18 cellular contexts compared by ENCODE assay signal in the genomic region with DNA sequence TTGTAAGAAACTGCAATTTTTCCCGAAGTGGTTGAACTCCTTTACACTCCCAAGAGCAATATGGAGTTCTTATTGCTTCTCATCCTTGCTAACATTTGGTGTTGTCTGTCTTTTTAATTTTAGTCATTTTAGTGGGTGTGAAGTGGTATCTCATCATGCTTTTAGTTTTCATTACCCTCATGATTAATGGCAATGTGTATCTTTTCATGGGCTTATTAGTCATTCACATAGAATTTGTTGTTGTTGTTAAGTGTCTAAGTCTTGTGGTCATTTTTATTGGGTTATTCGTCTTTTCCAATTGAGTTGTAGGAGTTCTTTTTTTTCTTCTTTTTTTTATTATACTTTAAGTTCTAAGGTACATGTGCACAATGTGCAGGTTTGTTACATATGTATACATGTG.
A peak's percentile ranks its signal among the peaks of the same experiment; 100 is the strongest.
DNase-seq lines count a peak whose midpoint lies in the region; FAIRE-seq and TF ChIP-seq lines count a peak whose summit lies in the region.
"Had no signal": no experiment of that assay in that cellular context is flagged by ENCODE, and none has a peak within 500 bp of the region (broad histone marks: within the 10 kb centered on the region; RNA-seq: fewer than 3 reads in every experiment).

No MANE protein-coding gene starts in this region.

- H3K4me1 ChIP-seq in GM23248 (ENCODE audit: insufficient read depth) (no peaks in the 10 kb centered on the region), neuronal stem cell (ENCODE audit: control insufficient read depth in 2 of 2, insufficient read depth in 1 of 2, low read depth in 1 of 2, low read length in 2 of 2) (no peaks in the 10 kb centered on the region)
- H3K4me1 ChIP-seq: A549, BLaER1, Caco-2, HAP-1 had no signal

- H2BK12ac ChIP-seq in neuronal stem cell (ENCODE audit: low read length) = no peak overlapping the region

- H3K27me3 ChIP-seq in GM23248 (replicated peaks; ENCODE audit: insufficient read depth) = peaks cover 47% of the 10 kb centered on the region
- H3K27me3 ChIP-seq in bronchial epithelial cell (ENCODE audit: control insufficient read depth, insufficient read depth, low read length) = no peaks in the 10 kb centered on the region
- H3K27me3 ChIP-seq in neuronal stem cell (ENCODE audit: control insufficient read depth in 3 of 3, insufficient read depth in 3 of 3, low read depth in 1 of 3, low read length in 3 of 3) = no peaks in the 10 kb centered on the region
- H3K27me3 ChIP-seq: BLaER1 had no signal

- H3K27ac Mint-ChIP-seq in nephron (peak overlapping the region in 2 of 3 experiments; percentile 42 to 49), osteocyte (ENCODE audit: unreplicated experiment) (no peak overlapping the region)
- H3K27ac Mint-ChIP-seq: CD8-positive, alpha-beta memory T cell; IgD-negative memory B cell had no signal

- H2BK5ac ChIP-seq in neuronal stem cell (ENCODE audit: low read length) = no peak overlapping the region

- no peaks in the 10 kb centered on the region for H4K20me1 ChIP-seq in GM23248 (ENCODE audit: insufficient read depth)
- H4K20me1 ChIP-seq: BLaER1 had no signal

- no peaks in the 10 kb centered on the region for H3K79me1 ChIP-seq in neuronal stem cell (ENCODE audit: low read depth, low read length)

- H3K23ac ChIP-seq in neuronal stem cell (ENCODE audit: low read depth, low read length, poor library complexity) = no peak overlapping the region

- FAIRE-seq in bronchial epithelial cell (lab: Jason Lieb, UNC) = no peak
- FAIRE-seq: A549, GM19239, H1 had no signal

- H2BK15ac ChIP-seq in neuronal stem cell (ENCODE audit: low read length) = no peak overlapping the region

- H3K4ac ChIP-seq in neuronal stem cell (ENCODE audit: low read length) = no peak overlapping the region

- H3K4me3 Mint-ChIP-seq in nephron = no peak overlapping the region
- H3K4me3 Mint-ChIP-seq in osteocyte (ENCODE audit: unreplicated experiment) = no peak overlapping the region
- H3K4me3 Mint-ChIP-seq: CD8-positive, alpha-beta memory T cell; IgD-negative memory B cell had no signal

- no peak overlapping the region for H4K91ac ChIP-seq in neuronal stem cell (ENCODE audit: low read depth, low read length, poor library complexity)

- H3K18ac ChIP-seq in neuronal stem cell (ENCODE audit: low read length) = no peak overlapping the region

- H3K27ac ChIP-seq in GM23248 (no peak overlapping the region), neuronal stem cell (replicated peaks; ENCODE audit: low read length) (no peak overlapping the region)
- H3K27ac ChIP-seq: A549, BLaER1 had no signal

- H3K14ac ChIP-seq in neuronal stem cell (ENCODE audit: low read length) = no peak overlapping the region

- H3K9me3 ChIP-seq in GM23248 (ENCODE audit: low read depth) (no peaks in the 10 kb centered on the region), neuronal stem cell (replicated peaks in 1 of 2; ENCODE audit: control insufficient read depth in 2 of 2, insufficient read depth in 1 of 2, low read depth in 1 of 2, low read length in 2 of 2) (no peaks in the 10 kb centered on the region)
- H3K9me3 ChIP-seq: A549, BLaER1, Caco-2, HAP-1 had no signal

- in situ Hi-C loops in GM23248 (cut with MboI) = no loop called here

- H3K9me2 ChIP-seq in GM23248 (ENCODE audit: insufficient read depth) = no peaks in the 10 kb centered on the region

- H4K8ac ChIP-seq in neuronal stem cell (ENCODE audit: low read depth, low read length) = no peak overlapping the region

- DNase-seq in GM23248 (peak; percentile 39), bronchial epithelial cell (ENCODE audit: low read depth) (peak; percentile 59), foreskin fibroblast (peak; percentile 7 to 30), OCI-M1 (lab: John Stamatoyannopoulos, UW) (no peak), neuronal stem cell (ENCODE audit: low spot score) (no peak), osteocyte (ENCODE audit: extremely low spot score, unreplicated experiment) (no peak)
- DNase-seq: AML-193; Caco-2; CD8-positive, alpha-beta memory T cell; DND-41; GF-D8 had no signal

- no peak overlapping the region for H3K9ac ChIP-seq in GM23248
- no peak overlapping the region for H3K9ac ChIP-seq in neuronal stem cell (ENCODE audit: low read depth, low read length, poor library complexity)
- H3K9ac ChIP-seq: BLaER1 had no signal

- 50% methylated on average over 2 of the region's 2 CpGs for WGBS in GM23248 (ENCODE audit: low coverage in 1 of 2, low lambda C conversion rate in 2 of 2, missing lambda C conversion rate in 2 of 2), 2 experiments
- no CpG with 5 or more reads among the region's 2 CpGs for WGBS in neuronal stem cell (ENCODE audit: extremely low coverage in 2 of 2, insufficient read length in 2 of 2, insufficient replicate concordance in 1 of 2), 2 donors

- H3K36me3 ChIP-seq in GM23248 (ENCODE audit: low read depth) (no peaks in the 10 kb centered on the region), bronchial epithelial cell (ENCODE audit: control insufficient read depth, insufficient read depth, low read length) (no peaks in the 10 kb centered on the region), neuronal stem cell (replicated peaks in 1 of 2; ENCODE audit: control insufficient read depth in 2 of 2, insufficient read depth in 2 of 2, low read length in 2 of 2) (no peaks in the 10 kb centered on the region)
- H3K36me3 ChIP-seq: BLaER1, HAP-1 had no signal

- H3K27me3 Mint-ChIP-seq in nephron (ENCODE audit: low read depth) = no peaks in the 10 kb centered on the region
- peaks cover 11% of the 10 kb centered on the region for H3K27me3 Mint-ChIP-seq in osteocyte (ENCODE audit: unreplicated experiment)
- H3K27me3 Mint-ChIP-seq: CD8-positive, alpha-beta memory T cell; IgD-negative memory B cell had no signal

- no peak overlapping the region for H3K4me3 ChIP-seq in GM23248
- H3K4me3 ChIP-seq in bronchial epithelial cell (ENCODE audit: low read depth, low read length) = no peak overlapping the region
- no peak overlapping the region for H3K4me3 ChIP-seq in foreskin fibroblast (ENCODE audit: low read depth in 1 of 2, low read length in 2 of 2)
- H3K4me3 ChIP-seq in neuronal stem cell (ENCODE audit: low read length in 2 of 2) = no peak overlapping the region
- H3K4me3 ChIP-seq: A549, BLaER1, HAP-1 had no signal

- H3K9me3 Mint-ChIP-seq in nephron (peaks cover 2% of the 10 kb centered on the region), osteocyte (ENCODE audit: unreplicated experiment) (no peaks in the 10 kb centered on the region)

- H3K4me1 Mint-ChIP-seq in nephron = peaks cover 22% of the 10 kb centered on the region
- no peaks in the 10 kb centered on the region for H3K4me1 Mint-ChIP-seq in osteocyte (ENCODE audit: unreplicated experiment)
- H3K4me1 Mint-ChIP-seq: CD8-positive, alpha-beta memory T cell had no signal

- no peaks in the 10 kb centered on the region for H3F3A ChIP-seq in GM23248 (ENCODE audit: insufficient read depth)

- H2AFZ ChIP-seq in GM23248 = no peak overlapping the region
- H2AFZ ChIP-seq in neuronal stem cell (ENCODE audit: low read length) = no peak overlapping the region

- no peak overlapping the region for H2AK5ac ChIP-seq in neuronal stem cell (ENCODE audit: low read depth, low read length)

- no peaks in the 10 kb centered on the region for H3K79me2 ChIP-seq in GM23248 (ENCODE audit: insufficient read depth)

- no peak overlapping the region for H2BK120ac ChIP-seq in neuronal stem cell (ENCODE audit: low read depth, low read length)

- H3K36me3 Mint-ChIP-seq in nephron (ENCODE audit: low read depth) (no peaks in the 10 kb centered on the region), osteocyte (ENCODE audit: unreplicated experiment) (no peaks in the 10 kb centered on the region)
- H3K36me3 Mint-ChIP-seq: IgD-negative memory B cell had no signal

- H3K4me2 ChIP-seq in GM23248 (ENCODE audit: unreplicated experiment) (no peak overlapping the region), neuronal stem cell (ENCODE audit: insufficient read depth, low read length, poor library complexity, severe bottlenecking) (no peak overlapping the region)
- H3K4me2 ChIP-seq: A549, BLaER1 had no signal

- no peak for TF ChIP-seq CTCF in bronchial epithelial cell (IDR thresholded peaks at IDR 0.05; ENCODE audit: insufficient read depth, low read length, severe bottlenecking)
- no peak for TF ChIP-seq CTCF in foreskin fibroblast (IDR thresholded peaks at IDR 0.05; ENCODE audit: low read depth, low read length)
- TF ChIP-seq CTCF in nephron (IDR thresholded peaks at IDR 0.05; ENCODE audit: unreplicated experiment in 3 of 3) = no peak
- no peak for TF ChIP-seq CTCF in osteocyte (IDR thresholded peaks at IDR 0.05)

Comparison
In these comparisons a context has a peak if more than half of its experiments do, and no peak if none do; other contexts are left out.
1. DNase-seq: peak in GM23248 (single experiment), bronchial epithelial cell (single experiment) and foreskin fibroblast (2 of 2); none in OCI-M1 (single experiment), neuronal stem cell (single experiment) and osteocyte (single experiment).